In the genomic region with DNA sequence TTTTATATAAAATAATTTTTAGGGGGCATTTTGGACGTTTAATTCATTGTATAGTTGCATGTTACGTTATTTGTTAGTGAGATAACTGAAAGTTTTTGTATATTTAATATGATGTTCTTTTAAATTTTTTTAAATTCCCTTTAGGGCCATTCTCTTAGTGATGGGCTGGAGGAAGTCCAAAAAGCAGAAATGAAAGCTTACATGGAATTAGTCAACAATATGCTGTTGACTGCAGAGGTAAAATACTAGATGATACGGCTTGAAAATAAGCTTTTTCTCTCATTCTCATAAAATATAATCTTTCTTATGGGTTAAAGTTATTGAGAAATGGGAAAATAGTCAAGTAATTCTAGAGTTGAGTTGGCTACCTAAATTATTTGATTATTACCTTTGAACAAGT, we compare ENCODE assay signal across 20 cellular contexts.
"Had no signal": no experiment of that assay in that cellular context is flagged by ENCODE, and none has a peak within 500 bp of the region (broad histone marks: within the 10 kb centered on the region; RNA-seq: fewer than 3 reads in every experiment).

No MANE protein-coding gene starts in this region.

- H3K4me2 ChIP-seq: hepatocyte, smooth muscle cell had no signal

- H3K9me3 ChIP-seq: lower lobe of right lung, right lobe of liver, upper lobe of right lung had no signal

- H3K27me3 ChIP-seq: dorsolateral prefrontal cortex, hepatocyte, right lobe of liver, upper lobe of right lung had no signal

- H3K4me1 ChIP-seq: lower lobe of right lung, parathyroid adenoma, upper lobe of right lung had no signal

- H3K9ac ChIP-seq: parathyroid adenoma had no signal

- DNase-seq: activated B cell treated with CpG ODN at 0.5 μM for 24 hours; activated CD4-positive, alpha-beta memory T cell treated with anti-CD3 and anti-CD28 coated beads for 36 hours; activated CD4-positive, alpha-beta T cell treated with anti-CD3 and anti-CD28 coated beads for 4 hours; activated CD8-positive, alpha-beta memory T cell treated with anti-CD3 and anti-CD28 coated beads, Interleukin-2, amount 10 ng/mL, durations not matched to agents 7 days and 5 days; activated naive CD4-positive, alpha-beta T cell; activated naive CD8-positive, alpha-beta T cell treated with anti-CD3 and anti-CD28 coated beads, Interleukin-2, amount 10 ng/mL, durations not matched to agents 7 days and 5 days; activated T-cell treated with anti-CD3 and anti-CD28 coated beads, Interleukin-2, amount 50 U/mL, for 1 hour; central memory CD4-positive, alpha-beta T cell; dorsolateral prefrontal cortex; islet precursor cell; lower lobe of right lung; natural killer cell; right lobe of liver; stimulated activated CD4-positive, alpha-beta T cell treated with anti-CD3 and anti-CD28 coated beads, Interleukin-4, amount 100 ng/mL, for 4 hours; upper lobe of right lung had no signal

- H2AFZ ChIP-seq: hepatocyte, parathyroid adenoma had no signal

- H3K27ac ChIP-seq: dorsolateral prefrontal cortex, hepatocyte, lower lobe of right lung, parathyroid adenoma, right lobe of liver, upper lobe of right lung had no signal

- H3K79me2 ChIP-seq: hepatocyte, parathyroid adenoma had no signal

- ATAC-seq: activated CD8-positive, alpha-beta memory T cell treated with anti-CD3 and anti-CD28 coated beads, Interleukin-2, amount 10 ng/mL, durations not matched to agents 7 days and 5 days; activated T-helper 17 cell treated with anti-CD3 and anti-CD28 coated beads, Interleukin-2, amount 50 U/mL, for 72 hours; lower lobe of right lung; natural killer cell; right lobe of liver; stimulated activated memory B cell treated with anti-CD40 and anti-IgM and Interleukin-4, amounts not matched to agents 10 μg/mL and 1 μg/mL and 100 μg/mL, for 72 hours; upper lobe of right lung had no signal

- H3K4me3 ChIP-seq: dorsolateral prefrontal cortex, hepatocyte, lower lobe of right lung, right lobe of liver, smooth muscle cell, upper lobe of right lung had no signal
